Comparison of ENCODE assay signal across 1 cellular context in genomic region chr20:3446779-3447178, GRCh38.
TF ChIP-seq lines count a peak whose summit lies in the region.

No MANE protein-coding gene starts in this region.

TF ChIP-seq in GM23338, 12 proteins besides CTCF, POLR2A, EP300 and RAD21:
- TF ChIP-seq REST (IDR thresholded peaks at IDR 0.05; ENCODE audit: unreplicated experiment) = no peak
- no peak for TF ChIP-seq POLR2AphosphoS5 (IDR thresholded peaks at IDR 0.05; ENCODE audit: low read depth)
- no peak for TF ChIP-seq NANOG (IDR thresholded peaks at IDR 0.05; ENCODE audit: borderline replicate concordance)
- TF ChIP-seq ETS1 (IDR thresholded peaks at IDR 0.05) = no peak
- no peak for TF ChIP-seq ZNF331 (CRISPR knock-in tag; IDR thresholded peaks at IDR 0.05; ENCODE audit: low read depth)
- TF ChIP-seq ZNF114 (CRISPR knock-in tag; IDR thresholded peaks at IDR 0.05) = no peak
- TF ChIP-seq EZH2phosphoT487 (IDR thresholded peaks at IDR 0.05; ENCODE audit: unreplicated experiment) = no peak
- no peak for TF ChIP-seq JUNB (IDR thresholded peaks at IDR 0.05; ENCODE audit: unreplicated experiment)
- no peak for TF ChIP-seq EZH2 (IDR thresholded peaks at IDR 0.05; ENCODE audit: low read depth, unreplicated experiment)
- no peak for TF ChIP-seq STAT1 (IDR thresholded peaks at IDR 0.05; ENCODE audit: unreplicated experiment)
- TF ChIP-seq CREB1 (CRISPR knock-in tag; IDR thresholded peaks at IDR 0.05; ENCODE audit: low read depth) = no peak
- TF ChIP-seq ZNF462 (CRISPR knock-in tag; IDR thresholded peaks at IDR 0.05) = no peak
